ENCODE assay signal across 17 cellular contexts in the genomic region with DNA sequence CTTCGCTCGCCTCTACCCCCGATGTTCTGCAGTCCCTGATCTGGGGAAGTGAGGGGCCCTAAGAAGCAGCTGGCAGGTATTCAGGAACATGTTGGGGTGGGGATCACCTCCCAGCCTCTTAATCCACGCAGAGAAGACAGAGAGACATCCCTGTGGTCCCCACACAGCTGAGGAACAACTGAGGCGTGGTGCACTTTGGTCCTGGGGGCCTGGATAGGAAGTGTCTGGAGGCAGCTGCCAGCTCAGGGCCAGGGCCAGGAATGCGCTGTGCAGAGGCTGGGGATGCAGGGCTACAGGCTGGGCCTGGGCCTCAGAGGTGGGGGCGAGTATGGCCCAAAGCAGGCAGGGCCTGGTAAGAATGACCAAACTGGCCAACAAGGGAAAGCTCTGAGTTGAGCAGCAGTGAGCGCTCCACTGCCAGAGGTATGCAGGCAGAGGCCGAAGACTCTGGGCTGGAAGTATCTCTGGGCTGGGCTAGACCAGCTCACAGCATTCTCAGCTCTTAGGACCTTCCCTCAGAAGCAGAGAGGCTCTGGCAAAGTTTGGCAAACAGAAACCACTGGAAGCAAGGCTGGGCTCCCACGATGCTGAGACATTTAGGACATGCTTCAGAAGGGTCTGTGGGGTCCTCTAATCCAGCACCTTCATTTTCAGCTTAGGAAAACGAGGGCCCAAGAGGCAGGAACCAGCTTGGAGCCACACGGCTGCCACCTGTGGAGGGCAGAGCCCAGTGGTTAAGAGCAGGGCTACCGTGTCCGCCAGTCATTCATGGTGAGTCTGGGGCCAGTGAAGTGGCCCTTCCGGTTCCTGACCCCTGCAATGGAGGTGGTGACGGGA.
"Had no signal": no experiment of that assay in that cellular context is flagged by ENCODE, and none has a peak within 500 bp of the region (broad histone marks: within the 10 kb centered on the region; RNA-seq: fewer than 3 reads in every experiment).

No MANE protein-coding gene starts in this region.

- ATAC-seq: gastroesophageal sphincter had no signal

- H3K4me3 ChIP-seq: gastroesophageal sphincter, ovary, testis had no signal

- H3K27ac ChIP-seq: epithelial cell of prostate, gastroesophageal sphincter, ovary, testis had no signal

- H3K27ac Mint-ChIP-seq: activated CD8-positive, alpha-beta memory T cell treated with anti-CD3 and anti-CD28 coated beads, Interleukin-2, amount 10 ng/mL, durations not matched to agents 7 days and 5 days; stimulated activated naive CD8-positive, alpha-beta T cell treated with anti-CD3 and anti-CD28 coated beads, Interleukin-15, Interleukin-2, amounts not matched to agents 100 ng/mL and 50 ng/mL, for 24 hours had no signal

- H3K27me3 Mint-ChIP-seq: activated CD8-positive, alpha-beta memory T cell treated with anti-CD3 and anti-CD28 coated beads, Interleukin-2, amount 10 ng/mL, durations not matched to agents 7 days and 5 days; naive thymus-derived CD4-positive, alpha-beta T cell; stimulated activated naive CD8-positive, alpha-beta T cell treated with anti-CD3 and anti-CD28 coated beads, Interleukin-15, Interleukin-2, amounts not matched to agents 100 ng/mL and 50 ng/mL, for 24 hours had no signal

- H3K27me3 ChIP-seq: gastroesophageal sphincter, ovary, testis had no signal

- H3K4me3 Mint-ChIP-seq: activated CD8-positive, alpha-beta memory T cell treated with anti-CD3 and anti-CD28 coated beads, Interleukin-2, amount 10 ng/mL, durations not matched to agents 7 days and 5 days; naive thymus-derived CD4-positive, alpha-beta T cell; stimulated activated naive CD8-positive, alpha-beta T cell treated with anti-CD3 and anti-CD28 coated beads, Interleukin-15, Interleukin-2, amounts not matched to agents 100 ng/mL and 50 ng/mL, for 24 hours had no signal

- H3K9me3 ChIP-seq: gastroesophageal sphincter, ovary, testis had no signal

- H3K4me1 ChIP-seq: gastroesophageal sphincter, testis had no signal

- DNase-seq: activated CD4-positive, alpha-beta T cell treated with anti-CD3 and anti-CD28 coated beads, Interleukin-2, amount 50 U/mL, for 4 hours; activated CD4-positive, CD25-positive, alpha-beta regulatory T cell treated with anti-CD3 and anti-CD28 coated beads, Interleukin-2, amount 50 U/mL, for 72 hours; activated CD8-positive, alpha-beta memory T cell treated with anti-CD3 and anti-CD28 coated beads, Interleukin-2, amount 10 ng/mL, durations not matched to agents 7 days and 5 days; activated naive CD4-positive, alpha-beta T cell treated with Interleukin-2 at 50 U/mL for 16 hours; activated T-cell treated with anti-CD3 and anti-CD28 coated beads, Interleukin-2, amount 50 U/mL, for 48 hours; caudate nucleus; cortex of kidney; effector memory CD4-positive, alpha-beta T cell; kidney glomerular epithelial cell; naive thymus-derived CD4-positive, alpha-beta T cell; stimulated activated CD4-positive, alpha-beta T cell treated with anti-CD3 and anti-CD28 coated beads, Interleukin-2, amount 100 ng/mL, for 48 hours; T-helper 9 cell; testis had no signal

- H3K9me3 Mint-ChIP-seq: naive thymus-derived CD4-positive, alpha-beta T cell; stimulated activated naive CD8-positive, alpha-beta T cell treated with anti-CD3 and anti-CD28 coated beads, Interleukin-15, Interleukin-2, amounts not matched to agents 100 ng/mL and 50 ng/mL, for 24 hours had no signal

- H3K36me3 ChIP-seq: ovary had no signal

- H3K36me3 Mint-ChIP-seq: activated CD8-positive, alpha-beta memory T cell treated with anti-CD3 and anti-CD28 coated beads, Interleukin-2, amount 10 ng/mL, durations not matched to agents 7 days and 5 days had no signal

- H3K4me1 Mint-ChIP-seq: activated CD8-positive, alpha-beta memory T cell treated with anti-CD3 and anti-CD28 coated beads, Interleukin-2, amount 10 ng/mL, durations not matched to agents 7 days and 5 days; naive thymus-derived CD4-positive, alpha-beta T cell had no signal
